ENCODE assay signal across 8 cellular contexts in the genomic region with DNA sequence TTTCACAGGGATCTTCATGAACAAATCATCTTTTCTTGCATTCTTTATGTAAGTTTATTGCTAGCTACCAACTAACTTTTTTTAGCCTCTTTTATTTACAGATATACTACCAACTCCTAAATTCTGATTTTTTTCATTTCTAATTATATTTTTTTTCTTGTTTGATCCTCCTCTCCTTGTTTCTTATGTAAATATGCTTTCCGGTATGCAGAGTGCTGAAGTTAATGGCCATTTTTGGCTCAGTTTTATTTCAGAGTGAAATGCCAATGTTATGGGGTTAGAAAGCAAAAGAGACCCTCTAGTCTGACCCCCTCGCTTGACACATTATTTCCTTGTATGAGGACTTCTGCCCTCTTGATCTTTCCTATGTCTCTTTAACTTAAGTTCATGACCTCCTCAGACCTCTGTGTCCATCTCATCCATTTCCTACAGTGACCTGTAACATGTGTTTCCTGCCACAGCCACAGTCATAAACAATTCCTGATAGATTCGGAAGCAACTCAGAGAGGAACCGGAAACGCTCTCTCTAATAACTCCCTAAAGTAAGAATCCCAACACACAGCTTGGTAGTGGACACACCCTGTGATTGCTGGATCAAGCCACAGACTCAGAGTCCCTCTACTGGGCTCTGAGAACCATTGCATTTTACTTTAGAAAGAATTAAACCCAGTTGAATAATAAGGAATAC. TPM values are rescaled to one million over a fixed set of nuclear protein-coding genes. Genes with fewer than 3 reads are reported as not detected.
A peak's percentile ranks its signal among the peaks of the same experiment; 100 is the strongest.
DNase-seq lines count a peak whose midpoint lies in the region; ATAC-seq, FAIRE-seq and TF ChIP-seq lines count a peak whose summit lies in the region.

No MANE protein-coding gene starts in this region.

- H3K9me3 ChIP-seq in Loucy (ENCODE audit: insufficient read depth, low read depth, low read length) (no peaks in the 10 kb centered on the region), right cardiac atrium (ENCODE audit: control insufficient read depth, low read length) (no peaks in the 10 kb centered on the region), small intestine (ENCODE audit: control insufficient read depth, low read depth) (no peaks in the 10 kb centered on the region)

- H4K20me1 ChIP-seq in Loucy (ENCODE audit: insufficient read depth, low read length, poor library complexity, severe bottlenecking): no peaks in the 10 kb centered on the region

- WGBS in right cardiac atrium: 19% methylated on average over 5 of the region's 5 CpGs
- 27 to 31% (median 29%) methylated on average over 5 of the region's 5 CpGs for WGBS in small intestine, 3 donors

- no peak overlapping the region for H3K9ac ChIP-seq in Loucy (ENCODE audit: low read depth, low read length, poor library complexity, severe bottlenecking)

- H3K9me2 ChIP-seq in Loucy (replicated peaks; ENCODE audit: low read depth, low read length): no peaks in the 10 kb centered on the region

- H3K4me3 ChIP-seq in Loucy (ENCODE audit: low read length, poor library complexity, severe bottlenecking): no peak overlapping the region
- no peak overlapping the region for H3K4me3 ChIP-seq in right cardiac atrium (ENCODE audit: low read length)
- no peak overlapping the region for H3K4me3 ChIP-seq in small intestine (ENCODE audit: low read depth in 1 of 2, low read length in 2 of 2)

- no peak overlapping the region for H2AFZ ChIP-seq in Loucy (ENCODE audit: low read length)

- no peaks in the 10 kb centered on the region for H3F3A ChIP-seq in Loucy (ENCODE audit: low read depth)

- intact Hi-C loops in right cardiac atrium (cut with DNase I): loop anchor here (2.0 to 5.0 kb wide), 3 partner anchors 86 to 88 kb away; a partner anchor contains a TSS

- ATAC-seq in right cardiac atrium (peak; percentile 96), HG03432 (IDR thresholded peaks at IDR 0.05; ENCODE audit: unreplicated experiment) (no peak), GM18502 (IDR thresholded peaks at IDR 0.05; ENCODE audit: poor library complexity, unreplicated experiment) (no peak)

- H3K27me3 ChIP-seq in Loucy (ENCODE audit: insufficient read depth, low read length, poor library complexity, severe bottlenecking): no peaks in the 10 kb centered on the region
- H3K27me3 ChIP-seq in right cardiac atrium (ENCODE audit: control insufficient read depth, insufficient read depth): no peaks in the 10 kb centered on the region
- no peaks in the 10 kb centered on the region for H3K27me3 ChIP-seq in small intestine (ENCODE audit: control insufficient read depth in 2 of 2, insufficient read depth in 2 of 2, low read length in 2 of 2)

- H3K36me3 ChIP-seq in Loucy (ENCODE audit: insufficient read depth, low read length): no peaks in the 10 kb centered on the region
- H3K36me3 ChIP-seq in small intestine (ENCODE audit: control insufficient read depth in 2 of 2, insufficient read depth in 2 of 2, low read length in 2 of 2): no peaks in the 10 kb centered on the region

- DNase-seq in COLO829 (ENCODE audit: low spot score) (peak; percentile 66), amniotic stem cell (lab: John Stamatoyannopoulos, UW) (peak; percentile 38), right cardiac atrium (peak in 2 of 3 donors; percentile 51 to 64), small intestine (peak; percentile 41)
- DNase-seq in central memory CD4-positive, alpha-beta T cell: no peak

- no peaks in the 10 kb centered on the region for H3K79me2 ChIP-seq in Loucy (ENCODE audit: insufficient read depth, low read length)

- H3K27ac ChIP-seq in right cardiac atrium (ENCODE audit: low read length) (peak overlapping the region; percentile 46), small intestine (ENCODE audit: low read depth in 1 of 2, low read length in 1 of 2) (no peak overlapping the region)

- H3K4me1 ChIP-seq in Loucy (ENCODE audit: insufficient read depth, low read length, poor library complexity, severe bottlenecking) (no peaks in the 10 kb centered on the region), right cardiac atrium (ENCODE audit: control insufficient read depth, insufficient read depth, low read length) (peaks cover 2% of the 10 kb centered on the region), small intestine (ENCODE audit: control insufficient read depth in 2 of 2, insufficient read depth in 1 of 2, low read depth in 1 of 2, low read length in 1 of 2) (no peaks in the 10 kb centered on the region)

- TF ChIP-seq CTCF in Loucy (conservative IDR thresholded peaks at IDR 0.05; ENCODE audit: low read length): peak; percentile 63

- FAIRE-seq in small intestine (lab: Jason Lieb, UNC): no peak

- no peak overlapping the region for H3K4me2 ChIP-seq in Loucy (ENCODE audit: low read depth, low read length, poor library complexity, severe bottlenecking)

RNA-seq across cellular contexts. Expression of a gene that starts 42.9 kb away (rescaled TPM):
- total RNA-seq in right cardiac atrium: 10 to 100 TPM; 36.9 to 59.7 (median 42.7) TPM
- polyA plus RNA-seq in right cardiac atrium (26.2 TPM), small intestine (1 to 10 TPM in 2 of 3 donors, not detected in 1; 1.6 to 8.5 TPM)

Comparison
In these comparisons a context has a peak if more than half of its experiments do, and no peak if none do; other contexts are left out.
1. ATAC-seq: peak in right cardiac atrium (2 of 2); none in HG03432 (single experiment) and GM18502 (single experiment).